In genomic region chr11:15688351-15688792, GRCh38 we compare ENCODE assay signal across 20 cellular contexts.
DNase-seq lines count a peak whose midpoint lies in the region; ATAC-seq and TF ChIP-seq lines count a peak whose summit lies in the region.
"Had no signal": no experiment of that assay in that cellular context is flagged by ENCODE, and none has a peak within 500 bp of the region (broad histone marks: within the 10 kb centered on the region; RNA-seq: fewer than 3 reads in every experiment).

No MANE protein-coding gene starts in this region.

- H3K36me3 ChIP-seq in left ventricle myocardium inferior: no peaks in the 10 kb centered on the region
- H3K36me3 ChIP-seq: uterus had no signal

- ATAC-seq in GM21390 (IDR thresholded peaks at IDR 0.05; ENCODE audit: unreplicated experiment): no peak
- ATAC-seq in GM19455 (IDR thresholded peaks at IDR 0.05; ENCODE audit: unreplicated experiment): no peak
- ATAC-seq: PC-3 had no signal

- peak; percentile 23 for DNase-seq in ELR (ENCODE audit: low read depth)
- DNase-seq in cardiac fibroblast (ENCODE audit: low read depth in 2 of 2): peak; percentile 53 to 92
- peak; percentile 69 for DNase-seq in left ventricle myocardium inferior
- DNase-seq in posterior vena cava (ENCODE audit: low spot score): peak; percentile 81
- no peak for DNase-seq in NCI-H2029 (lab: John Stamatoyannopoulos, UW)
- DNase-seq in SHP77 treated with DMSO at 0.1 percent for 48 hours (lab: John Stamatoyannopoulos, UW): no peak
- DNase-seq: activated CD4-positive, CD25-positive, alpha-beta regulatory T cell treated with anti-CD3 and anti-CD28 coated beads, Interleukin-2, amount 50 U/mL, for 72 hours; activated CD8-positive, alpha-beta memory T cell treated with anti-CD3 and anti-CD28 coated beads, Interleukin-2, amount 50 U/mL, for 4 hours; activated naive CD4-positive, alpha-beta T cell treated with anti-CD3 and anti-CD28 coated beads, Interleukin-2, amount 50 U/mL, for 16 hours; central memory CD4-positive, alpha-beta T cell; COR-L47; GDM1; NCI-H1105; NCI-H446 treated with DMSO at 0.1 percent for 48 hours; nephron progenitor cell; PC-3; stimulated activated naive CD4-positive, alpha-beta T cell treated with Interleukin-2 at 50 U/mL for 16 hours; uterus had no signal

- H3K27me3 ChIP-seq in left ventricle myocardium inferior (ENCODE audit: low read depth): no peaks in the 10 kb centered on the region
- H3K27me3 ChIP-seq: uterus had no signal

- TF ChIP-seq CTCF in cardiac fibroblast (IDR thresholded peaks at IDR 0.05; ENCODE audit: low read depth, low read length) (no peak), left ventricle myocardium inferior (IDR thresholded peaks at IDR 0.05; ENCODE audit: borderline replicate concordance) (no peak)

- H3K9me3 ChIP-seq in left ventricle myocardium inferior (replicated peaks): no peaks in the 10 kb centered on the region
- H3K9me3 ChIP-seq: uterus had no signal

- H3K4me3 ChIP-seq in cardiac fibroblast (replicated peaks in 1 of 2; ENCODE audit: low read depth in 2 of 2, low read length in 2 of 2): no peak overlapping the region
- H3K4me3 ChIP-seq in left ventricle myocardium inferior: no peak overlapping the region
- H3K4me3 ChIP-seq: uterus had no signal

- peak overlapping the region; percentile 64 for H3K27ac ChIP-seq in left ventricle myocardium inferior (replicated peaks)
- H3K27ac ChIP-seq: uterus had no signal

- intact Hi-C loops in left ventricle myocardium inferior (cut with micrococcal nuclease) (loop anchor here (1.0 kb wide), 1 partner anchor 38 kb away; no protein-coding TSS in a partner anchor), posterior vena cava (cut with DNase I) (no loop called here)

- H3K4me1 ChIP-seq in left ventricle myocardium inferior: peaks cover 17% of the 10 kb centered on the region
- H3K4me1 ChIP-seq: uterus had no signal

Comparison
In these comparisons a context has a peak if more than half of its experiments do, and no peak if none do; other contexts are left out.
1. DNase-seq: peak in ELR (single experiment), cardiac fibroblast (2 of 2), left ventricle myocardium inferior (single experiment) and posterior vena cava (single experiment); none in NCI-H2029 (single experiment) and SHP77 treated with DMSO at 0.1 percent for 48 hours (single experiment).